Comparison of ENCODE assay signal across 10 cellular contexts in genomic region chr10:26439436-26440090, GRCh38. TPM values are rescaled to one million over a fixed set of nuclear protein-coding genes. Genes with fewer than 3 reads are reported as not detected.
DNase-seq lines count a peak whose midpoint lies in the region; ATAC-seq and TF ChIP-seq lines count a peak whose summit lies in the region.
"Had no signal": no experiment of that assay in that cellular context is flagged by ENCODE, and none has a peak within 500 bp of the region (broad histone marks: within the 10 kb centered on the region; RNA-seq: fewer than 3 reads in every experiment).

No MANE protein-coding gene starts in this region.

- no peak for TF ChIP-seq POLR2A in ovary (IDR thresholded peaks at IDR 0.05)

- peak overlapping the region; percentile 63; the same call in 1 of the 2 replicates for H3K4me3 ChIP-seq in GM23338
- H3K4me3 ChIP-seq in neutrophil (ENCODE audit: low read depth in 1 of 2, low read length in 1 of 2) = peak overlapping the region; percentile 94 to 95
- no peak overlapping the region for H3K4me3 ChIP-seq in WERI-Rb-1 (ENCODE audit: low read depth, low read length)
- no peak overlapping the region for H3K4me3 ChIP-seq in ovary
- H3K4me3 ChIP-seq: K562 had no signal

- H2AFZ ChIP-seq in GM23338 = no peak overlapping the region; the same call in 1 of the 2 replicates

- H3F3A ChIP-seq in GM23338 (replicated peaks; ENCODE audit: low read depth) = no peaks in the 10 kb centered on the region

- POLR2A ChIA-PET in activated naive CD8-positive, alpha-beta T cell treated with anti-CD3 and anti-CD28 coated beads, Interleukin-2, amount 10 ng/mL, durations not matched to agents 7 days and 5 days (lab: Charles Lee) = interaction anchor here (0.7 to 3.3 kb wide), 12 partner anchors 9 to 258 kb away, joined by 3 to 19 read pairs (median 4); partner anchors contain the start of gene PDSS1

- no peaks in the 10 kb centered on the region for H3K9me2 ChIP-seq in GM23338 (ENCODE audit: insufficient read depth)

- no peak for DNase-seq in Calu3
- no peak for DNase-seq in GM23338 (ENCODE audit: low spot score)
- no peak for DNase-seq in activated naive CD8-positive, alpha-beta T cell treated with anti-CD3 and anti-CD28 coated beads, Interleukin-2, amount 10 ng/mL, durations not matched to agents 7 days and 5 days
- no peak for DNase-seq in WERI-Rb-1
- no peak for DNase-seq in endothelial cell (ENCODE audit: low spot score)
- DNase-seq in ovary = no peak
- DNase-seq: islet precursor cell had no signal

- no peaks in the 10 kb centered on the region for H3K9me3 ChIP-seq in neutrophil
- H3K9me3 ChIP-seq in WERI-Rb-1 (ENCODE audit: severe bottlenecking) = no peaks in the 10 kb centered on the region
- H3K9me3 ChIP-seq in ovary = no peaks in the 10 kb centered on the region

- BruUV-seq in Calu3 (replicated peaks; lab: Mats Ljungman, UMichigan) = no TSS peak

- H3K79me2 ChIP-seq in GM23338 (replicated peaks; ENCODE audit: insufficient read depth) = no peaks in the 10 kb centered on the region

- TF ChIP-seq CTCF in Calu3 (IDR thresholded peaks at IDR 0.05; ENCODE audit: unreplicated experiment) = no peak
- no peak for TF ChIP-seq CTCF in GM23338 (conservative IDR thresholded peaks at IDR 0.05; ENCODE audit: low read depth in 2 of 2)
- no peak for TF ChIP-seq CTCF in neutrophil (IDR thresholded peaks at IDR 0.05)
- no peak for TF ChIP-seq CTCF in WERI-Rb-1 (IDR thresholded peaks at IDR 0.05; ENCODE audit: low read depth, low read length)
- TF ChIP-seq CTCF in endothelial cell (IDR thresholded peaks at IDR 0.05; ENCODE audit: unreplicated experiment) = no peak
- no peak for TF ChIP-seq CTCF in ovary (IDR thresholded peaks at IDR 0.05)

- H3K4me1 Mint-ChIP-seq in Calu3 (ENCODE audit: low read depth, unreplicated experiment) = peaks cover 29% of the 10 kb centered on the region
- peaks cover 6% of the 10 kb centered on the region; the same call in 2 of the 3 replicates for H3K4me1 Mint-ChIP-seq in GM23338
- H3K4me1 Mint-ChIP-seq in activated naive CD8-positive, alpha-beta T cell treated with anti-CD3 and anti-CD28 coated beads, Interleukin-2, amount 10 ng/mL, durations not matched to agents 7 days and 5 days = peaks cover 47% of the 10 kb centered on the region
- H3K4me1 Mint-ChIP-seq in endothelial cell (ENCODE audit: unreplicated experiment) = peaks cover 6% of the 10 kb centered on the region

- H3K4me3 Mint-ChIP-seq in Calu3 (ENCODE audit: low read depth, unreplicated experiment) = peak overlapping the region; percentile 71
- peak overlapping the region; percentile 67 for H3K4me3 Mint-ChIP-seq in GM23338
- peak overlapping the region; percentile 88 for H3K4me3 Mint-ChIP-seq in activated naive CD8-positive, alpha-beta T cell treated with anti-CD3 and anti-CD28 coated beads, Interleukin-2, amount 10 ng/mL, durations not matched to agents 7 days and 5 days
- no peak overlapping the region for H3K4me3 Mint-ChIP-seq in endothelial cell (ENCODE audit: unreplicated experiment)

- peaks cover 38% of the 10 kb centered on the region for H3K27me3 ChIP-seq in GM23338 (ENCODE audit: insufficient read depth)
- H3K27me3 ChIP-seq in neutrophil = no peaks in the 10 kb centered on the region
- H3K27me3 ChIP-seq in WERI-Rb-1 (ENCODE audit: insufficient read depth, low read depth, severe bottlenecking) = no peaks in the 10 kb centered on the region
- H3K27me3 ChIP-seq in ovary = no peaks in the 10 kb centered on the region

- 75 to 80% (median 78%) methylated on average over 13 of the region's 13 CpGs for WGBS in ovary, 3 donors

- H3K4me1 ChIP-seq in GM23338 (ENCODE audit: insufficient read depth) = peaks cover 14% of the 10 kb centered on the region; the same call in 1 of the 2 replicates
- H3K4me1 ChIP-seq in neutrophil (ENCODE audit: control insufficient read depth in 1 of 2, insufficient read depth in 1 of 2, low read depth in 1 of 2, low read length in 1 of 2) = peaks cover 76 to 90% of the 10 kb centered on the region in 2 experiments
- no peaks in the 10 kb centered on the region for H3K4me1 ChIP-seq in ovary (ENCODE audit: insufficient read depth)

- H3K36me3 Mint-ChIP-seq in Calu3 (ENCODE audit: insufficient read depth, unreplicated experiment) = peaks cover 9% of the 10 kb centered on the region
- no peaks in the 10 kb centered on the region for H3K36me3 Mint-ChIP-seq in GM23338 (ENCODE audit: low read depth)
- peaks cover 14% of the 10 kb centered on the region for H3K36me3 Mint-ChIP-seq in activated naive CD8-positive, alpha-beta T cell treated with anti-CD3 and anti-CD28 coated beads, Interleukin-2, amount 10 ng/mL, durations not matched to agents 7 days and 5 days
- H3K36me3 Mint-ChIP-seq in endothelial cell (ENCODE audit: low read depth, unreplicated experiment) = no peaks in the 10 kb centered on the region

- H3K27ac Mint-ChIP-seq in Calu3 (ENCODE audit: unreplicated experiment) (no peak overlapping the region), GM23338 (no peak overlapping the region), endothelial cell (ENCODE audit: unreplicated experiment) (no peak overlapping the region)
- H3K27ac Mint-ChIP-seq in activated naive CD8-positive, alpha-beta T cell treated with anti-CD3 and anti-CD28 coated beads, Interleukin-2, amount 10 ng/mL, durations not matched to agents 7 days and 5 days = peak overlapping the region; percentile 92

- no peak for TF ChIP-seq EP300 in ovary (IDR thresholded peaks at IDR 0.05)

- intact Hi-C loops in Calu3 (cut with micrococcal nuclease; ENCODE audit: unreplicated experiment) (no loop called here), ovary (cut with DNase I) (no loop called here)

- CTCF ChIA-PET in Calu3 (lab: Charles Lee) = no interaction called here

- no peaks in the 10 kb centered on the region for H3K9me3 Mint-ChIP-seq in Calu3 (ENCODE audit: low read depth, unreplicated experiment)
- no peaks in the 10 kb centered on the region; the same call in 2 of the 3 replicates for H3K9me3 Mint-ChIP-seq in GM23338
- no peaks in the 10 kb centered on the region for H3K9me3 Mint-ChIP-seq in activated naive CD8-positive, alpha-beta T cell treated with anti-CD3 and anti-CD28 coated beads, Interleukin-2, amount 10 ng/mL, durations not matched to agents 7 days and 5 days
- H3K9me3 Mint-ChIP-seq in endothelial cell (ENCODE audit: unreplicated experiment) = no peaks in the 10 kb centered on the region

- H4K20me1 ChIP-seq in GM23338 (replicated peaks; ENCODE audit: insufficient read depth) = no peaks in the 10 kb centered on the region

- H3K36me3 ChIP-seq in GM23338 (ENCODE audit: insufficient read depth) = no peaks in the 10 kb centered on the region
- peaks cover 3% of the 10 kb centered on the region for H3K36me3 ChIP-seq in neutrophil
- no peaks in the 10 kb centered on the region for H3K36me3 ChIP-seq in WERI-Rb-1
- no peaks in the 10 kb centered on the region for H3K36me3 ChIP-seq in ovary

- H3K4me2 ChIP-seq in GM23338 = peak overlapping the region; percentile 85

- H3K27me3 Mint-ChIP-seq in Calu3 (ENCODE audit: unreplicated experiment) (no peaks in the 10 kb centered on the region), GM23338 (ENCODE audit: insufficient read depth, low read depth, poor library complexity) (peaks cover 10% of the 10 kb centered on the region), endothelial cell (ENCODE audit: unreplicated experiment) (no peaks in the 10 kb centered on the region)
- no peaks in the 10 kb centered on the region for H3K27me3 Mint-ChIP-seq in activated naive CD8-positive, alpha-beta T cell treated with anti-CD3 and anti-CD28 coated beads, Interleukin-2, amount 10 ng/mL, durations not matched to agents 7 days and 5 days

- no peak for ATAC-seq in GM23338
- no peak for ATAC-seq in activated naive CD8-positive, alpha-beta T cell treated with anti-CD3 and anti-CD28 coated beads, Interleukin-2, amount 10 ng/mL, durations not matched to agents 7 days and 5 days (ENCODE audit: low read depth)
- no peak for ATAC-seq in HG02981 (IDR thresholded peaks at IDR 0.05; ENCODE audit: unreplicated experiment)
- ATAC-seq: K562 had no signal

- no peak overlapping the region for H3K27ac ChIP-seq in GM23338 (ENCODE audit: low read depth)
- peak overlapping the region; percentile 98 for H3K27ac ChIP-seq in neutrophil
- H3K27ac ChIP-seq in WERI-Rb-1 = no peak overlapping the region
- no peak overlapping the region for H3K27ac ChIP-seq in ovary

TF ChIP-seq in GM23338, 12 proteins besides CTCF, POLR2A, EP300 and RAD21 (continues in another document):
- no peak for TF ChIP-seq STAT1 (IDR thresholded peaks at IDR 0.05; ENCODE audit: unreplicated experiment)
- TF ChIP-seq JUNB (IDR thresholded peaks at IDR 0.05; ENCODE audit: unreplicated experiment) = no peak
- no peak for TF ChIP-seq NANOG (IDR thresholded peaks at IDR 0.05; ENCODE audit: borderline replicate concordance)
- TF ChIP-seq POLR2AphosphoS5 (IDR thresholded peaks at IDR 0.05; ENCODE audit: low read depth) = no peak
- TF ChIP-seq CREB1 (CRISPR knock-in tag; IDR thresholded peaks at IDR 0.05; ENCODE audit: low read depth) = no peak

RNA-seq across cellular contexts. Expression of gene APBB1IP, which starts 1.4 kb away (rescaled TPM):
- 1.5 and 1.9 TPM in 2 replicates for total RNA-seq in Calu3 (2022)
- total RNA-seq in GM23338 (2014; rRNA removed; shearing (Covaris generic)) = 0.14 TPM in 1 of 2 replicates, not detected in the other
- polyA plus RNA-seq in GM23338 (2016; fragmentation: Nextera tagmentation; extraction: Ambion mirVana) = 0.07 and 0.16 TPM in 2 replicates
- total RNA-seq in activated naive CD8-positive, alpha-beta T cell treated with anti-CD3 and anti-CD28 coated beads, Interleukin-2, amount 10 ng/mL, durations not matched to agents 7 days and 5 days = 10 to 100 TPM; 81.1 to 88.7 TPM
- not detected for total RNA-seq in endothelial cell (ENCODE audit: unreplicated experiment)
- 1 to 10 TPM; 1.1 to 6.6 (median 1.8) TPM for total RNA-seq in ovary
- polyA plus RNA-seq in ovary = 10 to 100 TPM in 1 of 2 donors, under 1 TPM in 1; 0.64 to 10.2 TPM

Comparison
In these comparisons a context has a peak if more than half of its experiments do, and no peak if none do; other contexts are left out.
1. H3K4me3 ChIP-seq: peak in GM23338 (single experiment) and neutrophil (2 of 2); none in WERI-Rb-1 (single experiment) and ovary (single experiment).
2. RNA of gene APBB1IP, which starts 1.4 kb away (total RNA-seq): 81.1 to 88.7 TPM in activated naive CD8-positive, alpha-beta T cell treated with anti-CD3 and anti-CD28 coated beads, Interleukin-2, amount 10 ng/mL, durations not matched to agents 7 days and 5 days; 1.1 to 6.6 TPM in ovary, 1.5 to 1.9 TPM in Calu3, 0.14 TPM in GM23338 and not detected in endothelial cell (single experiment); every median in the first group is over 10 times any median in the second.